Comparison of ENCODE assay signal across 14 cellular contexts in the genomic region with DNA sequence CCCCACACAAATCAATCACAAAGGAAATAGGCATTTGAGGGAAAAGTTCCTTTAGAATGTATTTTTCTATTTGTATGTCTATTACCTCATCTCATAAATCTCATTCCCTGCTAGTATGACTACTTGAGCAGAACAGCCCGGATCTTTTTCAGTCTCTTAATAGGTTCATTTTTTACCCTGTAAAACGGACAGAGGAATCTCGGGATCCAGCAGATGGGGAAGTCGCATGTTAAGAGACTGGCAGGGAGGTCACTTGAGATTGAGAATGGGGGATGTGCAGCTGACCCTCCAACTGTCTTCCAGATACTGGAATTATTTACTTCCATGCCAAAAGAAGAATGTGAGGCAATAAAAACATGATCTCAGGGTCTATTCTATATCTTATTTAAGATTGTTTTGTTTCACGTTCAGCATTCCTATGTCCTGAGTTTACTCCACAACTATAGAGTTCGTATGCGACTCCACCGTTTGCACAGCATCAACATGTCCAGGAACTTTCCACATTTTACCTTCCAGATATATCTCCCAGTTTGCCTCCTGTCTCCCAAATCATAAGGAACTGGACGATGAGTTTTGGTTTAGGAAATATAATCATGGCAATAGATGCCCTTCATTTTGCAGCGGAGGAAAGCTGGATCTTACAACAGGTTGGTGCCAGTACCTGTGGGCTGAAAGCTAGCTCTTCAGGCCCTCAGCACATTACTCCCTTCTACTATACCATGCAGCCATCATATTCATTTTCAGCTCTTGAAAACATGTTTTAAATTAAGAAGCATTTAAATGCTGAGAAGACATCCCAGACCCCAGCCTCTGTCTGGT.
DNase-seq lines count a peak whose midpoint lies in the region; ATAC-seq and TF ChIP-seq lines count a peak whose summit lies in the region.
"Had no signal": no experiment of that assay in that cellular context is flagged by ENCODE, and none has a peak within 500 bp of the region (broad histone marks: within the 10 kb centered on the region; RNA-seq: fewer than 3 reads in every experiment).

No MANE protein-coding gene starts in this region.

- H3K27me3 Mint-ChIP-seq in activated CD4-positive, alpha-beta memory T cell treated with anti-CD3 and anti-CD28 coated beads for 36 hours, result no peaks in the 10 kb centered on the region
- H3K27me3 Mint-ChIP-seq in activated CD4-positive, alpha-beta memory T cell treated with anti-CD3 and anti-CD28 coated beads, Interleukin-2, amount 10 ng/mL, durations not matched to agents 7 days and 5 days, result no peaks in the 10 kb centered on the region

- peak overlapping the region; percentile 46 for H3K27ac Mint-ChIP-seq in activated CD4-positive, alpha-beta memory T cell treated with anti-CD3 and anti-CD28 coated beads for 36 hours
- H3K27ac Mint-ChIP-seq in activated CD4-positive, alpha-beta memory T cell treated with anti-CD3 and anti-CD28 coated beads, Interleukin-2, amount 10 ng/mL, durations not matched to agents 7 days and 5 days, result no peak overlapping the region

- no peaks in the 10 kb centered on the region for H3K9me3 ChIP-seq in thoracic aorta
- H3K9me3 ChIP-seq: right atrium auricular region had no signal

- H3K36me3 Mint-ChIP-seq in activated CD4-positive, alpha-beta memory T cell treated with anti-CD3 and anti-CD28 coated beads for 36 hours, result peaks cover 6% of the 10 kb centered on the region
- H3K36me3 Mint-ChIP-seq in activated CD4-positive, alpha-beta memory T cell treated with anti-CD3 and anti-CD28 coated beads, Interleukin-2, amount 10 ng/mL, durations not matched to agents 7 days and 5 days (ENCODE audit: low read depth), result peaks cover 6% of the 10 kb centered on the region

- ATAC-seq in thoracic aorta (ENCODE audit: insufficient number of reproducible peaks, low FRiP score, low read depth), result no peak
- no peak for ATAC-seq in esophagus mucosa
- ATAC-seq in GM21619 (IDR thresholded peaks at IDR 0.05; ENCODE audit: unreplicated experiment), result no peak

- no peak overlapping the region for H3K4me3 Mint-ChIP-seq in activated CD4-positive, alpha-beta memory T cell treated with anti-CD3 and anti-CD28 coated beads for 36 hours
- H3K4me3 Mint-ChIP-seq in activated CD4-positive, alpha-beta memory T cell treated with anti-CD3 and anti-CD28 coated beads, Interleukin-2, amount 10 ng/mL, durations not matched to agents 7 days and 5 days, result no peak overlapping the region

- H3K27ac ChIP-seq in thoracic aorta, result peak overlapping the region; percentile 64 to 65

- intact Hi-C loops in activated CD4-positive, alpha-beta memory T cell treated with anti-CD3 and anti-CD28 coated beads for 36 hours (cut with micrococcal nuclease), result no loop called here

- no peaks in the 10 kb centered on the region for H3K27me3 ChIP-seq in thoracic aorta (replicated peaks; ENCODE audit: insufficient read depth)
- H3K27me3 ChIP-seq: right atrium auricular region had no signal

- no peak for TF ChIP-seq CTCF in thoracic aorta (IDR thresholded peaks at IDR 0.05)

- no peaks in the 10 kb centered on the region for H3K36me3 ChIP-seq in thoracic aorta
- H3K36me3 ChIP-seq: right atrium auricular region had no signal

- H3K4me3 ChIP-seq in thoracic aorta, result no peak overlapping the region
- H3K4me3 ChIP-seq: right atrium auricular region had no signal

- no peaks in the 10 kb centered on the region for H3K9me3 Mint-ChIP-seq in activated CD4-positive, alpha-beta memory T cell treated with anti-CD3 and anti-CD28 coated beads for 36 hours
- no peaks in the 10 kb centered on the region for H3K9me3 Mint-ChIP-seq in activated CD4-positive, alpha-beta memory T cell treated with anti-CD3 and anti-CD28 coated beads, Interleukin-2, amount 10 ng/mL, durations not matched to agents 7 days and 5 days

- no peak for DNase-seq in activated CD4-positive, alpha-beta memory T cell treated with anti-CD3 and anti-CD28 coated beads for 36 hours
- DNase-seq in activated CD4-positive, alpha-beta memory T cell treated with anti-CD3 and anti-CD28 coated beads, Interleukin-2, amount 10 ng/mL, durations not matched to agents 7 days and 5 days, result no peak
- DNase-seq in amniotic epithelial cell (ENCODE audit: low read depth) (peak; percentile 76), kidney glomerular epithelial cell (lab: John Stamatoyannopoulos, UW) (peak; percentile 59), thoracic aorta (ENCODE audit: low spot score) (no peak), NCI-H128 (lab: John Stamatoyannopoulos, UW; ENCODE audit: unreplicated experiment) (no peak)
- DNase-seq: 8988T, amniotic stem cell, DMS79 treated with DMSO at 0.1 percent for 48 hours, NCI-H1436 treated with DMSO at 0.1 percent for 48 hours, RPMI8226 had no signal

- CTCF ChIA-PET in activated CD4-positive, alpha-beta memory T cell treated with anti-CD3 and anti-CD28 coated beads for 36 hours (lab: Charles Lee), result no interaction called here
- CTCF ChIA-PET in activated CD4-positive, alpha-beta memory T cell treated with anti-CD3 and anti-CD28 coated beads, Interleukin-2, amount 10 ng/mL, durations not matched to agents 7 days and 5 days (lab: Charles Lee), result interaction anchor here (1.0 kb wide), 1 partner anchor 177 kb away, joined by 3 read pairs; no protein-coding TSS in a partner anchor

- peaks cover 41% of the 10 kb centered on the region for H3K4me1 Mint-ChIP-seq in activated CD4-positive, alpha-beta memory T cell treated with anti-CD3 and anti-CD28 coated beads for 36 hours (ENCODE audit: low read depth)
- H3K4me1 Mint-ChIP-seq in activated CD4-positive, alpha-beta memory T cell treated with anti-CD3 and anti-CD28 coated beads, Interleukin-2, amount 10 ng/mL, durations not matched to agents 7 days and 5 days, result peaks cover 23% of the 10 kb centered on the region

- POLR2A ChIA-PET in activated CD4-positive, alpha-beta memory T cell treated with anti-CD3 and anti-CD28 coated beads for 36 hours (lab: Charles Lee), result interaction anchor here (0.6 kb wide), 1 partner anchor 37 kb away, joined by 3 read pairs; no protein-coding TSS in a partner anchor
- POLR2A ChIA-PET in activated CD4-positive, alpha-beta memory T cell treated with anti-CD3 and anti-CD28 coated beads, Interleukin-2, amount 10 ng/mL, durations not matched to agents 7 days and 5 days (lab: Charles Lee), result no interaction called here

- H3K4me1 ChIP-seq in thoracic aorta (ENCODE audit: control insufficient read depth in 1 of 2, low read depth in 2 of 2), result peaks cover 21 to 75% of the 10 kb centered on the region in 2 donors

Comparison
In these comparisons a context has a peak if more than half of its experiments do, and no peak if none do; other contexts are left out.
1. DNase-seq: peak in amniotic epithelial cell (single experiment) and kidney glomerular epithelial cell (single experiment); none in activated CD4-positive, alpha-beta memory T cell treated with anti-CD3 and anti-CD28 coated beads for 36 hours (single experiment), activated CD4-positive, alpha-beta memory T cell treated with anti-CD3 and anti-CD28 coated beads, Interleukin-2, amount 10 ng/mL, durations not matched to agents 7 days and 5 days (single experiment), thoracic aorta (single experiment) and NCI-H128 (single experiment).